In genomic region chr7:129417073-129417472, GRCh38 we compare ENCODE assay signal across 21 cellular contexts.
"Had no signal": no experiment of that assay in that cellular context is flagged by ENCODE, and none has a peak within 500 bp of the region (broad histone marks: within the 10 kb centered on the region; RNA-seq: fewer than 3 reads in every experiment).

No MANE protein-coding gene starts in this region.

- H3K4me1 ChIP-seq: SJSA1 had no signal

- H3K36me3 ChIP-seq: brain microvascular endothelial cell, SJSA1 had no signal

- DNase-seq: activated CD4-positive, alpha-beta memory T cell treated with anti-CD3 and anti-CD28 coated beads for 36 hours; activated CD4-positive, alpha-beta T cell treated with anti-CD3 and anti-CD28 coated beads, Interleukin-2, amount 10 ng/mL, durations not matched to agents 7 days and 5 days; activated CD4-positive, CD25-positive, alpha-beta regulatory T cell treated with anti-CD3 and anti-CD28 coated beads, Interleukin-2, amount 50 U/mL, for 72 hours; activated CD8-positive, alpha-beta memory T cell treated with anti-CD3 and anti-CD28 coated beads for 24 hours; activated effector memory CD4-positive, alpha-beta T cell treated with anti-CD3 and anti-CD28 coated beads, Interleukin-2, amount 50 U/mL, for 16 hours; activated naive CD4-positive, alpha-beta T cell treated with anti-CD3 and anti-CD28 coated beads for 36 hours; activated T-cell treated with anti-CD3 and anti-CD28 coated beads, Interleukin-2, amount 50 U/mL, for 4 hours; brain microvascular endothelial cell; KG1; NCI-H1092; NCI-H1417; NCI-H2029; NCI-H345; NCI-H510A; NCI-H526 treated with DMSO at 0.1 percent for 48 hours; NCI-H82; RPMI8226 had no signal

- H3K27me3 ChIP-seq: brain microvascular endothelial cell, SJSA1 had no signal

- H3K27ac ChIP-seq: brain microvascular endothelial cell, SJSA1 had no signal

- H3K4me1 Mint-ChIP-seq: activated CD4-positive, alpha-beta T cell treated with anti-CD3 and anti-CD28 coated beads, Interleukin-2, amount 10 ng/mL, durations not matched to agents 7 days and 5 days; WTC11 had no signal

- H3K9me3 ChIP-seq: SJSA1 had no signal

- H3K4me3 Mint-ChIP-seq: activated CD4-positive, alpha-beta memory T cell treated with anti-CD3 and anti-CD28 coated beads for 36 hours; activated CD4-positive, alpha-beta T cell treated with anti-CD3 and anti-CD28 coated beads, Interleukin-2, amount 10 ng/mL, durations not matched to agents 7 days and 5 days; activated naive CD4-positive, alpha-beta T cell treated with anti-CD3 and anti-CD28 coated beads for 36 hours; activated naive CD8-positive, alpha-beta T cell; activated T-cell treated with anti-CD3 and anti-CD28 coated beads, Interleukin-2, amount 50 U/mL, for 4 hours; T-helper 1 cell treated with Interleukin-12 subunit alpha and Interleukin-12 subunit beta and Interleukin-4 antibody, amounts not matched to agents 30 μg/mL and 1 μg/mL, for 36 hours; WTC11 had no signal

- H3K4me3 ChIP-seq: SJSA1 had no signal

- H3K27me3 Mint-ChIP-seq: activated CD4-positive, alpha-beta memory T cell treated with anti-CD3 and anti-CD28 coated beads for 36 hours; activated CD4-positive, alpha-beta T cell treated with anti-CD3 and anti-CD28 coated beads, Interleukin-2, amount 10 ng/mL, durations not matched to agents 7 days and 5 days; activated naive CD8-positive, alpha-beta T cell had no signal

- H3K27ac Mint-ChIP-seq: activated CD4-positive, alpha-beta memory T cell treated with anti-CD3 and anti-CD28 coated beads for 36 hours; activated CD4-positive, alpha-beta T cell treated with anti-CD3 and anti-CD28 coated beads, Interleukin-2, amount 10 ng/mL, durations not matched to agents 7 days and 5 days; activated naive CD4-positive, alpha-beta T cell treated with anti-CD3 and anti-CD28 coated beads for 36 hours; activated naive CD8-positive, alpha-beta T cell; T-helper 1 cell treated with Interleukin-12 subunit alpha and Interleukin-12 subunit beta and Interleukin-4 antibody, amounts not matched to agents 30 μg/mL and 1 μg/mL, for 36 hours; WTC11 had no signal
